9 cellular contexts compared by ENCODE assay signal in the genomic region with DNA sequence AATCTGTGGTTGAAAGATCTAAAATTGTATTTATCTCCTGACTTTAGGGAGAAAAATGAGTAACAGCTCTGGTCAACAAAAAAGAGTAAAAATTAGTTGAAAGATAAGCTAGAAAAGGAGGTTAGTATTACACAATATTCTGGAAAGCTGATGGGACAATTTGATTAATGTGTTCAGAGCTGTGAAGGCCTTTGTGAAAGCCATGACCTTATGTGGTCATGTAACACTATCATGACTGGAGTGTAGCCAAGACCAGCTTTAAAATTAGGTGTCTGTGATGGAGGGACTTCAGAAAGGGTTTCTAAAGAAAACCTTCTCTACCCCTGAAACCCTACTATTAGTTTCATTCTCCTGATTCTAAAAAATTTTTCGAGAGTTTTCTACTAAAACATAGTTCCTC.
DNase-seq lines count a peak whose midpoint lies in the region; ATAC-seq, FAIRE-seq and TF ChIP-seq lines count a peak whose summit lies in the region.
"Had no signal": no experiment of that assay in that cellular context is flagged by ENCODE, and none has a peak within 500 bp of the region (broad histone marks: within the 10 kb centered on the region; RNA-seq: fewer than 3 reads in every experiment).

No MANE protein-coding gene starts in this region.

- TF ChIP-seq CTCF in kidney (IDR thresholded peaks at IDR 0.05; ENCODE audit: borderline replicate concordance, extremely low read depth, insufficient read depth) = no peak

- no peak for DNase-seq in activated naive CD8-positive, alpha-beta T cell treated with anti-CD3 and anti-CD28 coated beads, Interleukin-2, amount 50 U/mL, for 24 hours
- DNase-seq in activated naive CD8-positive, alpha-beta T cell treated with anti-CD3 and anti-CD28 coated beads for 36 hours = no peak
- DNase-seq in NCI-H226 (peak; percentile 67), D341Med (ENCODE audit: low spot score) (no peak), kidney (no peak), activated T-cell treated with anti-CD3 and anti-CD28 coated beads for 4 hours (no peak)

- H3K9me3 Mint-ChIP-seq in activated naive CD8-positive, alpha-beta T cell treated with anti-CD3 and anti-CD28 coated beads, Interleukin-2, amount 50 U/mL, for 24 hours = no peaks in the 10 kb centered on the region
- H3K9me3 Mint-ChIP-seq in activated naive CD8-positive, alpha-beta T cell treated with anti-CD3 and anti-CD28 coated beads for 36 hours = no peaks in the 10 kb centered on the region
- H3K9me3 Mint-ChIP-seq in stimulated activated memory B cell treated with anti-CD40 and anti-IgM and Interleukin-4, amounts not matched to agents 10 μg/mL and 1 μg/mL and 100 μg/mL, for 72 hours = no peaks in the 10 kb centered on the region
- H3K9me3 Mint-ChIP-seq: memory B cell had no signal

- H3K27me3 Mint-ChIP-seq in activated naive CD8-positive, alpha-beta T cell treated with anti-CD3 and anti-CD28 coated beads, Interleukin-2, amount 50 U/mL, for 24 hours = peaks cover 2% of the 10 kb centered on the region
- no peaks in the 10 kb centered on the region for H3K27me3 Mint-ChIP-seq in activated naive CD8-positive, alpha-beta T cell treated with anti-CD3 and anti-CD28 coated beads for 36 hours
- H3K27me3 Mint-ChIP-seq in stimulated activated memory B cell treated with anti-CD40 and anti-IgM and Interleukin-4, amounts not matched to agents 10 μg/mL and 1 μg/mL and 100 μg/mL, for 72 hours = no peaks in the 10 kb centered on the region
- H3K27me3 Mint-ChIP-seq: memory B cell had no signal

- H3K27ac Mint-ChIP-seq in activated naive CD8-positive, alpha-beta T cell treated with anti-CD3 and anti-CD28 coated beads, Interleukin-2, amount 50 U/mL, for 24 hours = no peak overlapping the region
- no peak overlapping the region for H3K27ac Mint-ChIP-seq in activated naive CD8-positive, alpha-beta T cell treated with anti-CD3 and anti-CD28 coated beads for 36 hours
- peak overlapping the region; percentile 68 for H3K27ac Mint-ChIP-seq in stimulated activated memory B cell treated with anti-CD40 and anti-IgM and Interleukin-4, amounts not matched to agents 10 μg/mL and 1 μg/mL and 100 μg/mL, for 72 hours
- H3K27ac Mint-ChIP-seq: memory B cell had no signal

- H3K4me1 Mint-ChIP-seq in activated naive CD8-positive, alpha-beta T cell treated with anti-CD3 and anti-CD28 coated beads, Interleukin-2, amount 50 U/mL, for 24 hours = peaks cover 19% of the 10 kb centered on the region
- H3K4me1 Mint-ChIP-seq in activated naive CD8-positive, alpha-beta T cell treated with anti-CD3 and anti-CD28 coated beads for 36 hours = peaks cover 9% of the 10 kb centered on the region
- peaks cover 45% of the 10 kb centered on the region for H3K4me1 Mint-ChIP-seq in stimulated activated memory B cell treated with anti-CD40 and anti-IgM and Interleukin-4, amounts not matched to agents 10 μg/mL and 1 μg/mL and 100 μg/mL, for 72 hours

- H3K4me3 ChIP-seq in kidney (ENCODE audit: low read length in 2 of 2) = no peak overlapping the region

- no peak for FAIRE-seq in kidney (lab: Jason Lieb, UNC)

- H3K9ac ChIP-seq in kidney (ENCODE audit: low read length in 2 of 2) = no peak overlapping the region

- no peaks in the 10 kb centered on the region for H3K36me3 ChIP-seq in kidney (ENCODE audit: control insufficient read depth in 1 of 2, insufficient read depth in 2 of 2, low read length in 2 of 2)

- H3K4me3 Mint-ChIP-seq in activated naive CD8-positive, alpha-beta T cell treated with anti-CD3 and anti-CD28 coated beads, Interleukin-2, amount 50 U/mL, for 24 hours = no peak overlapping the region
- H3K4me3 Mint-ChIP-seq in activated naive CD8-positive, alpha-beta T cell treated with anti-CD3 and anti-CD28 coated beads for 36 hours = no peak overlapping the region
- H3K4me3 Mint-ChIP-seq in stimulated activated memory B cell treated with anti-CD40 and anti-IgM and Interleukin-4, amounts not matched to agents 10 μg/mL and 1 μg/mL and 100 μg/mL, for 72 hours = no peak overlapping the region
- H3K4me3 Mint-ChIP-seq: memory B cell had no signal

- intact Hi-C loops in kidney (cut with DNase I) = no loop called here

- H3K4me1 ChIP-seq in kidney (ENCODE audit: control insufficient read depth in 1 of 2, insufficient read depth in 1 of 2, low read depth in 1 of 2, low read length in 2 of 2) = no peaks in the 10 kb centered on the region

- H3K27ac ChIP-seq in kidney (ENCODE audit: low read depth in 2 of 2, low read length in 2 of 2) = no peak overlapping the region

- peak; percentile 82 for ATAC-seq in activated naive CD8-positive, alpha-beta T cell treated with anti-CD3 and anti-CD28 coated beads, Interleukin-2, amount 50 U/mL, for 24 hours
- peak; percentile 88 for ATAC-seq in HG02870 (IDR thresholded peaks at IDR 0.05; ENCODE audit: unreplicated experiment)
- peak; percentile 94 for ATAC-seq in stimulated activated memory B cell treated with anti-CD40 and anti-IgM and Interleukin-4, amounts not matched to agents 10 μg/mL and 1 μg/mL and 100 μg/mL, for 72 hours

- no peaks in the 10 kb centered on the region for H3K36me3 Mint-ChIP-seq in activated naive CD8-positive, alpha-beta T cell treated with anti-CD3 and anti-CD28 coated beads, Interleukin-2, amount 50 U/mL, for 24 hours (ENCODE audit: low read depth)
- no peaks in the 10 kb centered on the region for H3K36me3 Mint-ChIP-seq in activated naive CD8-positive, alpha-beta T cell treated with anti-CD3 and anti-CD28 coated beads for 36 hours
- H3K36me3 Mint-ChIP-seq in stimulated activated memory B cell treated with anti-CD40 and anti-IgM and Interleukin-4, amounts not matched to agents 10 μg/mL and 1 μg/mL and 100 μg/mL, for 72 hours = no peaks in the 10 kb centered on the region
- H3K36me3 Mint-ChIP-seq: memory B cell had no signal

- H3K9me3 ChIP-seq in kidney (ENCODE audit: control insufficient read depth in 1 of 2, low read length in 2 of 2) = no peaks in the 10 kb centered on the region
